ENCODE assay signal across 8 cellular contexts in the genomic region with DNA sequence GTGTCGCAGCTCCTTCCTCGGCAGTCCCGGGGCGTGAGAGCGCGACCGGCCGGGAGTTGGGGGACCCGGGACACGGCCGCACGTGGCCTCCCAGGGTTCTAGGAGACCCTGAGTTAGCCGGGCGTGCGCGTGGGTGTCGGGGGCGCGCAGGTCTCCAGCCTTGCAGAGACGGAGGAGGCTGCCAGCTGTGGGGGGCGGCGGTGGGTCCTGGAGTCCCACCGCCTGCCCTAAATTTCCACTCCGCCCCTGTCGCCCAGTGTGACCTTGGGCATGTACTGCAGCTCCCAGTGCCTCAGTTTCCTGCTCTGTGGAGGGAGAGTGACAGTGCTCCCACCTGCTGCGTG. TPM values are rescaled to one million over a fixed set of nuclear protein-coding genes. Genes with fewer than 3 reads are reported as not detected.
DNase-seq lines count a peak whose midpoint lies in the region; ATAC-seq, FAIRE-seq and TF ChIP-seq lines count a peak whose summit lies in the region.

No MANE protein-coding gene starts in this region.

- no peaks in the 10 kb centered on the region for H3K9me2 ChIP-seq in SK-N-SH

- H3K27ac ChIP-seq in SK-N-SH (ENCODE audit: low read depth in 2 of 2, low read length in 1 of 2), result no peak overlapping the region
- peak overlapping the region; percentile 57 for H3K27ac ChIP-seq in K562 (ENCODE audit: extremely low read depth, low read depth, low read length)
- peak overlapping the region; percentile 80 for H3K27ac ChIP-seq in layer of hippocampus (ENCODE audit: low read depth, low read length)
- H3K27ac ChIP-seq in temporal lobe (ENCODE audit: low read depth, low read length), result peak overlapping the region; percentile 73

- no peak for TF ChIP-seq CTCF in SK-N-SH (IDR thresholded peaks at IDR 0.05)
- no peak for TF ChIP-seq CTCF in K562 (IDR thresholded peaks at IDR 0.05 in 2 of 3, conservative IDR thresholded peaks at IDR 0.05 in 1 of 3; ENCODE audit: insufficient read depth in 2 of 3, low read depth in 1 of 3, low read length in 3 of 3)

- TF ChIP-seq EP300 in SK-N-SH (IDR thresholded peaks at IDR 0.05; ENCODE audit: borderline replicate concordance in 1 of 2, low read depth in 1 of 2, low read length in 1 of 2), result no peak
- no peak for TF ChIP-seq EP300 in K562 (IDR thresholded peaks at IDR 0.05; ENCODE audit: low read length)

- DNase-seq in SK-N-SH (no peak), K562 (ENCODE audit: extremely low read depth in 1 of 4, low spot score in 3 of 4) (no peak), NCI-H2081 treated with DMSO at 0.1 percent for 48 hours (lab: John Stamatoyannopoulos, UW) (no peak), SIG-M5 treated with dmso at 0.1 percent for 504 hours (lab: John Stamatoyannopoulos, UW; ENCODE audit: unreplicated experiment) (no peak)

- in situ Hi-C loops in K562 (cut with MboI), result no loop called here

- H3K36me3 ChIP-seq in SK-N-SH (replicated peaks in 1 of 2; ENCODE audit: control insufficient read depth in 1 of 2, insufficient read depth in 2 of 2, low read length in 1 of 2), result no peaks in the 10 kb centered on the region
- no peaks in the 10 kb centered on the region for H3K36me3 ChIP-seq in K562 (ENCODE audit: control insufficient read depth, insufficient read depth, low read length)

- H3K4me3 ChIP-seq in SK-N-SH (ENCODE audit: low read depth in 2 of 2, low read length in 1 of 2), result peak overlapping the region; percentile 16 to 35; a peak in 3 of 4 replicates
- peak overlapping the region; percentile 44 for H3K4me3 ChIP-seq in K562

- H3K79me2 ChIP-seq in SK-N-SH (ENCODE audit: insufficient read depth), result no peaks in the 10 kb centered on the region
- H3K79me2 ChIP-seq in K562 (ENCODE audit: control insufficient read depth, insufficient read depth, low read length), result peaks cover 6% of the 10 kb centered on the region; the same call in 2 of the 3 replicates

- H3K9ac ChIP-seq in SK-N-SH, result no peak overlapping the region
- H3K9ac ChIP-seq in K562 (ENCODE audit: insufficient read depth in 1 of 2, low read depth in 2 of 2, low read length in 2 of 2), result peak overlapping the region; percentile 51 to 90

- no peak overlapping the region for H3K4me2 ChIP-seq in SK-N-SH
- H3K4me2 ChIP-seq in K562 (ENCODE audit: insufficient read depth, low read length), result peak overlapping the region; percentile 85

- H3F3A ChIP-seq in SK-N-SH (replicated peaks; ENCODE audit: insufficient read depth), result no peaks in the 10 kb centered on the region

- FAIRE-seq in K562 (lab: Jason Lieb, UNC), result no peak

- CTCF ChIA-PET in SK-N-SH (lab: Yijun Ruan, JAX), result no interaction called here
- CTCF ChIA-PET in K562 (lab: Yijun Ruan, JAX; ENCODE audit: low intra/inter-chr PET ratio), result no interaction called here

- H3K27me3 ChIP-seq in SK-N-SH (ENCODE audit: insufficient read depth) (no peaks in the 10 kb centered on the region), K562 (ENCODE audit: control insufficient read depth in 2 of 2, insufficient read depth in 2 of 2, low read length in 2 of 2) (no peaks in the 10 kb centered on the region), layer of hippocampus (ENCODE audit: control insufficient read depth, insufficient read depth, low read length) (no peaks in the 10 kb centered on the region)

- 0 out of 2 replicates have a peak, but pooled peaks have one; percentile 4 for TF ChIP-seq POLR2A in K562 (conservative IDR thresholded peaks at IDR 0.05)

- H3K9me1 ChIP-seq in K562 (ENCODE audit: control insufficient read depth, insufficient read depth, low read length), result no peaks in the 10 kb centered on the region

- H3K9me3 ChIP-seq in SK-N-SH, result no peaks in the 10 kb centered on the region
- no peaks in the 10 kb centered on the region for H3K9me3 ChIP-seq in K562 (replicated peaks; ENCODE audit: control insufficient read depth, insufficient read depth, low read depth, low read length)

- WGBS in SK-N-SH (ENCODE audit: low lambda C conversion rate), result 20% methylated on average over 2 of the region's 26 CpGs
- 13% methylated on average over 6 of the region's 26 CpGs for WGBS in K562 (ENCODE audit: insufficient coverage, low coverage, missing lambda C conversion rate)

- BruUV-seq in K562 (replicated peaks; lab: Mats Ljungman, UMichigan), result no TSS peak

- H2AFZ ChIP-seq in SK-N-SH (ENCODE audit: low read depth) (no peak overlapping the region), K562 (ENCODE audit: low read depth, low read length) (peak overlapping the region; percentile 85)

- H4K20me1 ChIP-seq in SK-N-SH (ENCODE audit: insufficient read depth) (no peaks in the 10 kb centered on the region), K562 (replicated peaks; ENCODE audit: control insufficient read depth, insufficient read depth, low read length) (no peaks in the 10 kb centered on the region)

- ATAC-seq in SK-N-SH treated with all-trans-retinoic acid at 6 μM for 48 hours, result no peak
- ATAC-seq in K562, result no peak
- no peak for ATAC-seq in HG02759 (IDR thresholded peaks at IDR 0.05; ENCODE audit: unreplicated experiment)

- intact Hi-C loops in K562 (cut with micrococcal nuclease), result no loop called here

- TF ChIP-seq RAD21 in SK-N-SH (IDR thresholded peaks at IDR 0.05; ENCODE audit: low read length) (no peak), K562 (CRISPR knock-in tag; conservative IDR thresholded peaks at IDR 0.05 in 1 of 2, IDR thresholded peaks at IDR 0.05 in 1 of 2) (no peak)

- POLR2A ChIA-PET in SK-N-SH (lab: Yijun Ruan, JAX) (no interaction called here), K562 (lab: Yijun Ruan, JAX) (interaction anchor here (0.6 kb wide), 1 partner anchor 27 kb away, joined by 4 read pairs; no protein-coding TSS in a partner anchor)

- no peaks in the 10 kb centered on the region; a peak in 1 of 4 replicates for H3K4me1 ChIP-seq in SK-N-SH (ENCODE audit: control insufficient read depth in 1 of 2, insufficient read depth in 2 of 2, low read depth in 1 of 2, low read length in 1 of 2)
- peaks cover 9 to 13% of the 10 kb centered on the region in 2 experiments; a peak in 4 of 5 replicates for H3K4me1 ChIP-seq in K562 (replicated peaks in 1 of 2; ENCODE audit: control insufficient read depth in 2 of 2, insufficient read depth in 2 of 2, low read length in 2 of 2)

TF ChIP-seq in SK-N-SH treated with all-trans-retinoic acid at 6 μM for 48 hours, 23 proteins besides CTCF, POLR2A, EP300 and RAD21 (continues in another document):
- TF ChIP-seq ESRRG (CRISPR knock-in tag; IDR thresholded peaks at IDR 0.05) (no peak), CSDC2 (CRISPR knock-in tag; IDR thresholded peaks at IDR 0.05) (no peak), GLIS3 (CRISPR knock-in tag; IDR thresholded peaks at IDR 0.05) (no peak), RARB (CRISPR knock-in tag; IDR thresholded peaks at IDR 0.05) (no peak), ZFP30 (CRISPR knock-in tag; IDR thresholded peaks at IDR 0.05) (no peak)

RNA-seq across cellular contexts. Expression of a gene that starts 18.8 kb away (rescaled TPM):
- polyA plus RNA-seq in SK-N-SH (2012; rRNA removed) (16.6 and 17.6 TPM in 2 replicates), K562 (2011; rRNA removed) (28.3 and 39.3 TPM in 2 replicates), K562 (2014; fragmentation: Illumina TruSeq; extraction: Trizol) (51.9 and 69.1 TPM in 2 replicates), K562 (2014; fragmentation: Nextera tagmentation; extraction: Ambion mirVana) (10 to 100 TPM in 1 of 2 experiments, 1 to 10 TPM in 1; 3.4 to 12.9 TPM), K562 (2014; rRNA removed) (45.8 and 47.0 TPM in 2 replicates)
- polyA plus RNA-seq in SK-N-SH (2012; cell fraction: cytosol; rRNA removed), result 10.5 and 13.9 TPM in 2 replicates
- 13.1 and 16.7 TPM in 2 replicates for polyA plus RNA-seq in SK-N-SH (2012; cell fraction: nucleus; rRNA removed)
- total RNA-seq in K562 (2011; cell fraction: chromatin; rRNA removed; ENCODE audit: low replicate concordance), result 17.1 and 44.0 TPM in 2 replicates
- 34.3 and 41.7 TPM in 2 replicates for total RNA-seq in K562 (2011; cell fraction: nucleolus; rRNA removed)
- 23.6 and 25.4 TPM in 2 replicates for total RNA-seq in K562 (2011; cell fraction: nucleoplasm; rRNA removed)
- total RNA-seq in K562 (2014; rRNA removed) (42.3 and 48.9 TPM in 2 replicates), K562 (2014; rRNA removed; fragmentation: Illumina TruSeq; extraction: Trizol) (29.7 and 34.6 TPM in 2 replicates), K562 (2015; rRNA removed; fragmentation: Illumina TruSeq; extraction: Trizol) (39.7 and 40.3 TPM in 2 replicates), K562 (2021) (74.1 and 82.6 TPM in 2 replicates), temporal lobe (19.2 TPM)
- 23.0 and 37.5 TPM in 2 replicates for polyA plus RNA-seq in K562 (2011; cell fraction: cytosol; rRNA removed)
- polyA plus RNA-seq in K562 (2011; cell fraction: nucleus; rRNA removed), result 14.2 and 22.3 TPM in 2 replicates
- polyA plus RNA-seq in K562 (2012), result 23.0 and 42.9 TPM in 2 replicates
- 13.4 and 13.8 TPM in 2 replicates for polyA minus RNA-seq in K562 (2011; rRNA and poly(A)+ RNA removed)
- polyA minus RNA-seq in K562 (2011; cell fraction: cytosol; rRNA and poly(A)+ RNA removed), result 8.6 and 16.2 TPM in 2 replicates
- 12.3 and 13.2 TPM in 2 replicates for polyA minus RNA-seq in K562 (2011; cell fraction: nucleus; rRNA and poly(A)+ RNA removed)

RNA-seq across cellular contexts. Expression of a gene that starts 52.9 kb away (rescaled TPM):
- polyA plus RNA-seq in SK-N-SH (2012; rRNA removed) (3.1 and 3.8 TPM in 2 replicates), K562 (2011; rRNA removed) (51.9 and 62.6 TPM in 2 replicates), K562 (2014; fragmentation: Illumina TruSeq; extraction: Trizol) (32.2 and 35.0 TPM in 2 replicates), K562 (2014; fragmentation: Nextera tagmentation; extraction: Ambion mirVana) (10 to 100 TPM; 24.6 to 28.3 TPM), K562 (2014; rRNA removed) (33.6 and 33.8 TPM in 2 replicates)
- polyA plus RNA-seq in SK-N-SH (2012; cell fraction: cytosol; rRNA removed), result 2.5 and 3.4 TPM in 2 replicates
- polyA plus RNA-seq in SK-N-SH (2012; cell fraction: nucleus; rRNA removed), result 3.9 and 4.6 TPM in 2 replicates
- 26.6 and 59.0 TPM in 2 replicates for total RNA-seq in K562 (2011; cell fraction: chromatin; rRNA removed; ENCODE audit: low replicate concordance)
- total RNA-seq in K562 (2011; cell fraction: nucleolus; rRNA removed), result 39.4 and 42.1 TPM in 2 replicates
- 33.8 and 38.9 TPM in 2 replicates for total RNA-seq in K562 (2011; cell fraction: nucleoplasm; rRNA removed)
- total RNA-seq in K562 (2014; rRNA removed) (25.2 and 29.1 TPM in 2 replicates), K562 (2014; rRNA removed; fragmentation: Illumina TruSeq; extraction: Trizol) (20.1 and 22.6 TPM in 2 replicates), K562 (2015; rRNA removed; fragmentation: Illumina TruSeq; extraction: Trizol) (19.3 and 22.6 TPM in 2 replicates), K562 (2021) (19.9 and 21.9 TPM in 2 replicates), temporal lobe (3.0 TPM)
- 35.5 and 56.3 TPM in 2 replicates for polyA plus RNA-seq in K562 (2011; cell fraction: cytosol; rRNA removed)
- 74.9 and 83.4 TPM in 2 replicates for polyA plus RNA-seq in K562 (2011; cell fraction: nucleus; rRNA removed)
- polyA plus RNA-seq in K562 (2012), result 13.3 and 21.9 TPM in 2 replicates
- 17.8 and 23.1 TPM in 2 replicates for polyA minus RNA-seq in K562 (2011; rRNA and poly(A)+ RNA removed)
- polyA minus RNA-seq in K562 (2011; cell fraction: cytosol; rRNA and poly(A)+ RNA removed), result 7.9 and 15.3 TPM in 2 replicates
- polyA minus RNA-seq in K562 (2011; cell fraction: nucleus; rRNA and poly(A)+ RNA removed), result 15.2 and 19.3 TPM in 2 replicates

Comparison
In these comparisons a context has a peak if more than half of its experiments do, and no peak if none do; other contexts are left out.
1. H3K27ac ChIP-seq: peak in K562 (single experiment), layer of hippocampus (single experiment) and temporal lobe (single experiment); none in SK-N-SH (0 of 2).